In genomic region chr2:81675651-81676050, GRCh38 we compare ENCODE assay signal across 5 cellular contexts.
"Had no signal": no experiment of that assay in that cellular context is flagged by ENCODE, and none has a peak within 500 bp of the region (broad histone marks: within the 10 kb centered on the region; RNA-seq: fewer than 3 reads in every experiment).

No MANE protein-coding gene starts in this region.

- H3K4me3 ChIP-seq: GM23248, HAP-1 had no signal

- H3K36me3 ChIP-seq: HAP-1 had no signal

- H3K9me3 ChIP-seq: HAP-1 had no signal

- DNase-seq: GM23248, GOT3, H7, IMR-90 had no signal

- H3K27ac ChIP-seq: GM23248 had no signal

- H3K4me1 ChIP-seq: HAP-1 had no signal
